Comparison of ENCODE assay signal across 22 cellular contexts in the genomic region with DNA sequence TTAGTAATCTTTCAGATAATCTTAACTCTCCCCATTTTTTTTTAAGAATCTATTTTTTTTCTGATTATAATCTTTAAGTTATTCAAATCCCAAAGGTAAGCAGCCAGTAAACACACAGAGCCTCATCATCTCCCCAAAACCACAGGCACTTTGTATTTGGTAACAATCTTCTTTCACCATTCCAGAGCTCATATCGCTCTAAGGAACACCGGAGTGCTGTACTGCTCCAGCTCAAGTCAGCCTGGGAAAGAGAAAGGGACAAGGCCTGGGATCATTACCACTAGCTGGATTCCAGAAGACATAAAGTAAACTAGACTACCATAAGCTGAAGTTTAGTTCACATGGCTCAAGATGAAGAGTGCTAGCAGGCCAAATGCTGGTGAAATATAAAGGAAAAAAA.
DNase-seq lines count a peak whose midpoint lies in the region; ATAC-seq, FAIRE-seq and TF ChIP-seq lines count a peak whose summit lies in the region.
"Had no signal": no experiment of that assay in that cellular context is flagged by ENCODE, and none has a peak within 500 bp of the region (broad histone marks: within the 10 kb centered on the region; RNA-seq: fewer than 3 reads in every experiment).

No MANE protein-coding gene starts in this region.

- no peaks in the 10 kb centered on the region for H3K9me3 Mint-ChIP-seq in central memory CD8-positive, alpha-beta T cell
- no peaks in the 10 kb centered on the region for H3K9me3 Mint-ChIP-seq in memory B cell
- H3K9me3 Mint-ChIP-seq: activated CD4-positive, alpha-beta memory T cell treated with anti-CD3 and anti-CD28 coated beads, Interleukin-2, amount 10 ng/mL, durations not matched to agents 7 days and 5 days had no signal

- H2AFZ ChIP-seq in HepG2 (ENCODE audit: low read length), result no peak overlapping the region
- H2AFZ ChIP-seq: hepatocyte had no signal

- H3K27me3 Mint-ChIP-seq in central memory CD8-positive, alpha-beta T cell, result no peaks in the 10 kb centered on the region
- no peaks in the 10 kb centered on the region for H3K27me3 Mint-ChIP-seq in memory B cell
- H3K27me3 Mint-ChIP-seq: activated CD4-positive, alpha-beta memory T cell treated with anti-CD3 and anti-CD28 coated beads, Interleukin-2, amount 10 ng/mL, durations not matched to agents 7 days and 5 days had no signal

- H3K4me3 ChIP-seq in HepG2 (replicated peaks in 1 of 3; ENCODE audit: insufficient read depth in 1 of 3, low read depth in 2 of 3, low read length in 3 of 3), result no peak overlapping the region
- H3K4me3 ChIP-seq in right lobe of liver, result no peak overlapping the region
- H3K4me3 ChIP-seq: breast epithelium, hepatocyte, upper lobe of left lung had no signal

- in situ Hi-C loops in HepG2 (cut with HindIII; ENCODE audit: extremely low pct_ligation_motif_present, low pct_unique_long_range_greater_than_20kb), result no loop called here

- H3K4me3 Mint-ChIP-seq in central memory CD8-positive, alpha-beta T cell, result no peak overlapping the region
- no peak overlapping the region for H3K4me3 Mint-ChIP-seq in memory B cell
- H3K4me3 Mint-ChIP-seq: activated CD4-positive, alpha-beta memory T cell treated with anti-CD3 and anti-CD28 coated beads, Interleukin-2, amount 10 ng/mL, durations not matched to agents 7 days and 5 days had no signal

- peaks cover 37% of the 10 kb centered on the region for H3K4me1 Mint-ChIP-seq in central memory CD8-positive, alpha-beta T cell
- peaks cover 24% of the 10 kb centered on the region for H3K4me1 Mint-ChIP-seq in memory B cell

- WGBS in HepG2 (ENCODE audit: low lambda C conversion rate), result 95% methylated on average over 2 of the region's 2 CpGs
- 94% methylated on average over 2 of the region's 2 CpGs for WGBS in right lobe of liver (ENCODE audit: insufficient coverage, low coverage, low lambda C conversion rate, missing lambda C conversion rate)

- H3K36me3 ChIP-seq in HepG2 (replicated peaks in 1 of 2; ENCODE audit: control insufficient read depth in 1 of 2, insufficient read depth in 2 of 2, low read length in 2 of 2) (no peaks in the 10 kb centered on the region; a peak in 2 of 5 replicates), right lobe of liver (peaks cover 0 to 2% (median 0%) of the 10 kb centered on the region in 4 donors)
- H3K36me3 ChIP-seq: breast epithelium, upper lobe of left lung had no signal

- CTCF ChIA-PET in HepG2 (lab: Yijun Ruan, JAX; ENCODE audit: low intra/inter-chr PET ratio, low total read pairs), result no interaction called here

- no peaks in the 10 kb centered on the region for H3K79me2 ChIP-seq in HepG2 (ENCODE audit: insufficient read depth, low read length)

- intact Hi-C loops in HepG2 (cut with micrococcal nuclease; ENCODE audit: unreplicated experiment) (no loop called here), right lobe of liver (cut with DNase I) (no loop called here)

- H3K27me3 ChIP-seq in HepG2 (ENCODE audit: control insufficient read depth in 1 of 2, insufficient read depth in 2 of 2, low read length in 2 of 2), result no peaks in the 10 kb centered on the region
- no peaks in the 10 kb centered on the region for H3K27me3 ChIP-seq in right lobe of liver
- H3K27me3 ChIP-seq: breast epithelium, hepatocyte, upper lobe of left lung had no signal

- POLR2A ChIA-PET in HepG2 (lab: Yijun Ruan, JAX), result no interaction called here

- TF ChIP-seq CTCF in HepG2 (CRISPR knock-in tag; IDR thresholded peaks at IDR 0.05), result no peak
- TF ChIP-seq CTCF in right lobe of liver (IDR thresholded peaks at IDR 0.05), result no peak

- peak overlapping the region; percentile 16 for H3K27ac ChIP-seq in HepG2 (ENCODE audit: extremely low read length, insufficient read depth, low read length)
- H3K27ac ChIP-seq in right lobe of liver, result no peak overlapping the region
- H3K27ac ChIP-seq: breast epithelium, hepatocyte, upper lobe of left lung had no signal

- no peak overlapping the region for H3K4me2 ChIP-seq in HepG2 (ENCODE audit: low read depth, low read length)
- H3K4me2 ChIP-seq: hepatocyte had no signal

- H3K9ac ChIP-seq in HepG2 (ENCODE audit: insufficient read depth, low read depth, low read length), result no peak overlapping the region

- ATAC-seq in HepG2 (no peak), right lobe of liver (no peak), memory B cell (ENCODE audit: low read depth) (no peak), GM18858 (IDR thresholded peaks at IDR 0.05; ENCODE audit: unreplicated experiment) (no peak), GM19452 (IDR thresholded peaks at IDR 0.05; ENCODE audit: unreplicated experiment) (no peak)
- ATAC-seq in central memory CD8-positive, alpha-beta T cell (replicated peaks; ENCODE audit: extremely low read depth, poor library complexity, severe bottlenecking), result no peak

- H3K4me1 ChIP-seq in HepG2 (ENCODE audit: insufficient read depth, low read length) (peaks cover 10% of the 10 kb centered on the region), right lobe of liver (peaks cover 0 to 8% (median 3%) of the 10 kb centered on the region in 4 donors)

- H3K27ac Mint-ChIP-seq in central memory CD8-positive, alpha-beta T cell (ENCODE audit: low read depth), result peak overlapping the region; percentile 93
- H3K27ac Mint-ChIP-seq in memory B cell, result peak overlapping the region; percentile 48
- H3K27ac Mint-ChIP-seq: activated CD4-positive, alpha-beta memory T cell treated with anti-CD3 and anti-CD28 coated beads, Interleukin-2, amount 10 ng/mL, durations not matched to agents 7 days and 5 days had no signal

- FAIRE-seq in HepG2 (lab: Jason Lieb, UNC), result no peak

- no peaks in the 10 kb centered on the region for H3K9me3 ChIP-seq in HepG2 (ENCODE audit: low read length)
- H3K9me3 ChIP-seq in right lobe of liver, result no peaks in the 10 kb centered on the region
- H3K9me3 ChIP-seq: breast epithelium, upper lobe of left lung had no signal

- no peak for TF ChIP-seq EP300 in HepG2 (IDR thresholded peaks at IDR 0.05; ENCODE audit: low read depth in 2 of 2, low read length in 2 of 2)
- no peak for TF ChIP-seq EP300 in HepG2 (CRISPR knock-in tag; IDR thresholded peaks at IDR 0.05; ENCODE audit: borderline replicate concordance)

- BruUV-seq in HepG2 (replicated peaks; lab: Mats Ljungman, UMichigan), result no TSS peak

- no peak for TF ChIP-seq RAD21 in HepG2 (CRISPR knock-in tag; IDR thresholded peaks at IDR 0.05)

- H3K36me3 Mint-ChIP-seq in central memory CD8-positive, alpha-beta T cell (ENCODE audit: insufficient read depth), result peaks cover 9% of the 10 kb centered on the region
- H3K36me3 Mint-ChIP-seq in memory B cell, result peaks cover 20% of the 10 kb centered on the region

- TF ChIP-seq POLR2A in HepG2 (IDR thresholded peaks at IDR 0.05; ENCODE audit: insufficient read depth in 1 of 2, low read depth in 2 of 2, low read length in 2 of 2), result no peak
- no peak for TF ChIP-seq POLR2A in right lobe of liver (IDR thresholded peaks at IDR 0.05)

- DNase-seq in HepG2 (ENCODE audit: low spot score), result no peak
- no peak for DNase-seq in right lobe of liver
- no peak for DNase-seq in central memory CD8-positive, alpha-beta T cell (ENCODE audit: low spot score in 2 of 2)
- DNase-seq in memory B cell (ENCODE audit: low spot score in 2 of 2), result no peak
- DNase-seq in NOMO-1 treated with dmso at 0.1 percent for 144 hours (lab: John Stamatoyannopoulos, UW; ENCODE audit: unreplicated experiment), result no peak
- DNase-seq in LoVo (ENCODE audit: low spot score), result no peak
- DNase-seq: activated CD4-positive, alpha-beta memory T cell treated with anti-CD3 and anti-CD28 coated beads, Interleukin-2, amount 10 ng/mL, durations not matched to agents 7 days and 5 days; activated CD4-positive, CD25-positive, alpha-beta regulatory T cell; activated gamma-delta T cell treated with Interleukin-2 at 50 U/mL for 16 hours; C1 segment of cervical spinal cord; foreskin melanocyte; islet precursor cell; NCI-H2029; NCI-H2227 treated with DMSO at 0.1 percent for 48 hours; occipital lobe; retina; stimulated activated CD4-positive, alpha-beta T cell treated with anti-CD3 and anti-CD28 coated beads, Interleukin-12 subunit alpha, Interleukin-12 subunit beta, amount 100 ng/mL, for 4 hours; upper lobe of left lung had no signal

- H4K20me1 ChIP-seq in HepG2 (ENCODE audit: insufficient read depth, low read length), result no peaks in the 10 kb centered on the region

TF ChIP-seq in HepG2, 621 proteins besides CTCF, POLR2A, EP300 and RAD21:
- TF ChIP-seq ZNF460 (CRISPR knock-in tag; IDR thresholded peaks at IDR 0.05; ENCODE audit: borderline replicate concordance) (no peak), ZFP1 (CRISPR knock-in tag; IDR thresholded peaks at IDR 0.05) (no peak), ZSCAN25 (CRISPR knock-in tag; IDR thresholded peaks at IDR 0.05) (no peak), IRF2 (CRISPR knock-in tag; IDR thresholded peaks at IDR 0.05) (no peak), ZNF788 (CRISPR knock-in tag; IDR thresholded peaks at IDR 0.05; ENCODE audit: borderline replicate concordance) (no peak), NR2F1 (CRISPR knock-in tag; IDR thresholded peaks at IDR 0.05) (no peak), FOXJ3 (CRISPR knock-in tag; IDR thresholded peaks at IDR 0.05; ENCODE audit: borderline replicate concordance) (no peak), NFYC (CRISPR knock-in tag; IDR thresholded peaks at IDR 0.05) (no peak)
- TF ChIP-seq, protein P1, sequence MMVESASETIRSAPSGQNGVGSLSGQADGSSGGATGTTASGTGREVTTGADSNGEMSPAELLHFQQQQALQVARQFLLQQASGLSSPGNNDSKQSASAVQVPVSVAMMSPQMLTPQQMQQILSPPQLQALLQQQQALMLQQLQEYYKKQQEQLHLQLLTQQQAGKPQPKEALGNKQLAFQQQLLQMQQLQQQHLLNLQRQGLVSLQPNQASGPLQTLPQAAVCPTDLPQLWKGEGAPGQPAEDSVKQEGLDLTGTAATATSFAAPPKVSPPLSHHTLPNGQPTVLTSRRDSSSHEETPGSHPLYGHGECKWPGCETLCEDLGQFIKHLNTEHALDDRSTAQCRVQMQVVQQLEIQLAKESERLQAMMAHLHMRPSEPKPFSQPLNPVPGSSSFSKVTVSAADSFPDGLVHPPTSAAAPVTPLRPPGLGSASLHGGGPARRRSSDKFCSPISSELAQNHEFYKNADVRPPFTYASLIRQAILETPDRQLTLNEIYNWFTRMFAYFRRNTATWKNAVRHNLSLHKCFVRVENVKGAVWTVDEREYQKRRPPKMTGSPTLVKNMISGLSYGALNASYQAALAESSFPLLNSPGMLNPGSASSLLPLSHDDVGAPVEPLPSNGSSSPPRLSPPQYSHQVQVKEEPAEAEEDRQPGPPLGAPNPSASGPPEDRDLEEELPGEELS (CRISPR knock-in tag; IDR thresholded peaks at IDR 0.05), result no peak
TF ChIP-seq in HepG2: peak in this region for 0.
